Comparison of ENCODE assay signal across 2 cellular contexts in the genomic region with DNA sequence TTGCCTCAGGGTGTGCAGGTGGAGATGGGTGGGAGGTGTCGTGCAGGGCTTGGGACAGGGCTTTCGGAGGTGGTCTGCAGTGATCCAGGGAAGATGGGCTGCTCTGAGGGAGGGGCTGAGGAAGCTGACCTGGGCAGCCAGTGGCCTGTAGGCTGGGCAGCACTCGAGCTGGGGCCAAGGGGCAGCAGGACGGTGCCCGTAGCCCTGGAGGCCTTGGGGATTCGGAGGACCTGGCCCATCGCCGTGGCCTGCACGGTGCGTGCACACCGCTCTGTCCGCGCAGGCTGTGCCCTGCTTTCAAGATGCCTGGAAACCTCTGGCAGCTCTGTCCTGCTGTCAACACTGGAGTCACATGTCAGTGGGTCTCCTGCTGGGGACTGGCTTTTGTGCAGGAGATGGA.
TF ChIP-seq lines count a peak whose summit lies in the region.

No MANE protein-coding gene starts in this region.

TF ChIP-seq in WTC11, 78 proteins besides CTCF, POLR2A, EP300 and RAD21:
- TF ChIP-seq NFATC4 (CRISPR knock-in tag; IDR thresholded peaks at IDR 0.05) (no peak), ZNF396 (CRISPR knock-in tag; IDR thresholded peaks at IDR 0.05; ENCODE audit: borderline replicate concordance) (no peak), ZNF121 (CRISPR knock-in tag; IDR thresholded peaks at IDR 0.05) (no peak), OVOL2 (CRISPR knock-in tag; IDR thresholded peaks at IDR 0.05; ENCODE audit: borderline replicate concordance) (no peak), ZNF317 (CRISPR knock-in tag; IDR thresholded peaks at IDR 0.05; ENCODE audit: borderline replicate concordance, low read depth) (no peak)
- TF ChIP-seq, protein P1, sequence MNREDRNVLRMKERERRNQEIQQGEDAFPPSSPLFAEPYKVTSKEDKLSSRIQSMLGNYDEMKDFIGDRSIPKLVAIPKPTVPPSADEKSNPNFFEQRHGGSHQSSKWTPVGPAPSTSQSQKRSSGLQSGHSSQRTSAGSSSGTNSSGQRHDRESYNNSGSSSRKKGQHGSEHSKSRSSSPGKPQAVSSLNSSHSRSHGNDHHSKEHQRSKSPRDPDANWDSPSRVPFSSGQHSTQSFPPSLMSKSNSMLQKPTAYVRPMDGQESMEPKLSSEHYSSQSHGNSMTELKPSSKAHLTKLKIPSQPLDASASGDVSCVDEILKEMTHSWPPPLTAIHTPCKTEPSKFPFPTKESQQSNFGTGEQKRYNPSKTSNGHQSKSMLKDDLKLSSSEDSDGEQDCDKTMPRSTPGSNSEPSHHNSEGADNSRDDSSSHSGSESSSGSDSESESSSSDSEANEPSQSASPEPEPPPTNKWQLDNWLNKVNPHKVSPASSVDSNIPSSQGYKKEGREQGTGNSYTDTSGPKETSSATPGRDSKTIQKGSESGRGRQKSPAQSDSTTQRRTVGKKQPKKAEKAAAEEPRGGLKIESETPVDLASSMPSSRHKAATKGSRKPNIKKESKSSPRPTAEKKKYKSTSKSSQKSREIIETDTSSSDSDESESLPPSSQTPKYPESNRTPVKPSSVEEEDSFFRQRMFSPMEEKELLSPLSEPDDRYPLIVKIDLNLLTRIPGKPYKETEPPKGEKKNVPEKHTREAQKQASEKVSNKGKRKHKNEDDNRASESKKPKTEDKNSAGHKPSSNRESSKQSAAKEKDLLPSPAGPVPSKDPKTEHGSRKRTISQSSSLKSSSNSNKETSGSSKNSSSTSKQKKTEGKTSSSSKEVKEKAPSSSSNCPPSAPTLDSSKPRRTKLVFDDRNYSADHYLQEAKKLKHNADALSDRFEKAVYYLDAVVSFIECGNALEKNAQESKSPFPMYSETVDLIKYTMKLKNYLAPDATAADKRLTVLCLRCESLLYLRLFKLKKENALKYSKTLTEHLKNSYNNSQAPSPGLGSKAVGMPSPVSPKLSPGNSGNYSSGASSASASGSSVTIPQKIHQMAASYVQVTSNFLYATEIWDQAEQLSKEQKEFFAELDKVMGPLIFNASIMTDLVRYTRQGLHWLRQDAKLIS (CRISPR knock-in tag; IDR thresholded peaks at IDR 0.05; ENCODE audit: borderline replicate concordance) = no peak
- TF ChIP-seq, protein P2, sequence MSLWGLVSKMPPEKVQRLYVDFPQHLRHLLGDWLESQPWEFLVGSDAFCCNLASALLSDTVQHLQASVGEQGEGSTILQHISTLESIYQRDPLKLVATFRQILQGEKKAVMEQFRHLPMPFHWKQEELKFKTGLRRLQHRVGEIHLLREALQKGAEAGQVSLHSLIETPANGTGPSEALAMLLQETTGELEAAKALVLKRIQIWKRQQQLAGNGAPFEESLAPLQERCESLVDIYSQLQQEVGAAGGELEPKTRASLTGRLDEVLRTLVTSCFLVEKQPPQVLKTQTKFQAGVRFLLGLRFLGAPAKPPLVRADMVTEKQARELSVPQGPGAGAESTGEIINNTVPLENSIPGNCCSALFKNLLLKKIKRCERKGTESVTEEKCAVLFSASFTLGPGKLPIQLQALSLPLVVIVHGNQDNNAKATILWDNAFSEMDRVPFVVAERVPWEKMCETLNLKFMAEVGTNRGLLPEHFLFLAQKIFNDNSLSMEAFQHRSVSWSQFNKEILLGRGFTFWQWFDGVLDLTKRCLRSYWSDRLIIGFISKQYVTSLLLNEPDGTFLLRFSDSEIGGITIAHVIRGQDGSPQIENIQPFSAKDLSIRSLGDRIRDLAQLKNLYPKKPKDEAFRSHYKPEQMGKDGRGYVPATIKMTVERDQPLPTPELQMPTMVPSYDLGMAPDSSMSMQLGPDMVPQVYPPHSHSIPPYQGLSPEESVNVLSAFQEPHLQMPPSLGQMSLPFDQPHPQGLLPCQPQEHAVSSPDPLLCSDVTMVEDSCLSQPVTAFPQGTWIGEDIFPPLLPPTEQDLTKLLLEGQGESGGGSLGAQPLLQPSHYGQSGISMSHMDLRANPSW (CRISPR knock-in tag; conservative IDR thresholded peaks at IDR 0.05; ENCODE audit: low read depth) = no peak
- TF ChIP-seq, protein P3, sequence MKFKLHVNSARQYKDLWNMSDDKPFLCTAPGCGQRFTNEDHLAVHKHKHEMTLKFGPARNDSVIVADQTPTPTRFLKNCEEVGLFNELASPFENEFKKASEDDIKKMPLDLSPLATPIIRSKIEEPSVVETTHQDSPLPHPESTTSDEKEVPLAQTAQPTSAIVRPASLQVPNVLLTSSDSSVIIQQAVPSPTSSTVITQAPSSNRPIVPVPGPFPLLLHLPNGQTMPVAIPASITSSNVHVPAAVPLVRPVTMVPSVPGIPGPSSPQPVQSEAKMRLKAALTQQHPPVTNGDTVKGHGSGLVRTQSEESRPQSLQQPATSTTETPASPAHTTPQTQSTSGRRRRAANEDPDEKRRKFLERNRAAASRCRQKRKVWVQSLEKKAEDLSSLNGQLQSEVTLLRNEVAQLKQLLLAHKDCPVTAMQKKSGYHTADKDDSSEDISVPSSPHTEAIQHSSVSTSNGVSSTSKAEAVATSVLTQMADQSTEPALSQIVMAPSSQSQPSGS (CRISPR knock-in tag; IDR thresholded peaks at IDR 0.05; ENCODE audit: borderline replicate concordance, low read depth) = no peak

TF ChIP-seq in HepG2, 621 proteins besides CTCF, POLR2A, EP300 and RAD21:
- TF ChIP-seq, protein P4, sequence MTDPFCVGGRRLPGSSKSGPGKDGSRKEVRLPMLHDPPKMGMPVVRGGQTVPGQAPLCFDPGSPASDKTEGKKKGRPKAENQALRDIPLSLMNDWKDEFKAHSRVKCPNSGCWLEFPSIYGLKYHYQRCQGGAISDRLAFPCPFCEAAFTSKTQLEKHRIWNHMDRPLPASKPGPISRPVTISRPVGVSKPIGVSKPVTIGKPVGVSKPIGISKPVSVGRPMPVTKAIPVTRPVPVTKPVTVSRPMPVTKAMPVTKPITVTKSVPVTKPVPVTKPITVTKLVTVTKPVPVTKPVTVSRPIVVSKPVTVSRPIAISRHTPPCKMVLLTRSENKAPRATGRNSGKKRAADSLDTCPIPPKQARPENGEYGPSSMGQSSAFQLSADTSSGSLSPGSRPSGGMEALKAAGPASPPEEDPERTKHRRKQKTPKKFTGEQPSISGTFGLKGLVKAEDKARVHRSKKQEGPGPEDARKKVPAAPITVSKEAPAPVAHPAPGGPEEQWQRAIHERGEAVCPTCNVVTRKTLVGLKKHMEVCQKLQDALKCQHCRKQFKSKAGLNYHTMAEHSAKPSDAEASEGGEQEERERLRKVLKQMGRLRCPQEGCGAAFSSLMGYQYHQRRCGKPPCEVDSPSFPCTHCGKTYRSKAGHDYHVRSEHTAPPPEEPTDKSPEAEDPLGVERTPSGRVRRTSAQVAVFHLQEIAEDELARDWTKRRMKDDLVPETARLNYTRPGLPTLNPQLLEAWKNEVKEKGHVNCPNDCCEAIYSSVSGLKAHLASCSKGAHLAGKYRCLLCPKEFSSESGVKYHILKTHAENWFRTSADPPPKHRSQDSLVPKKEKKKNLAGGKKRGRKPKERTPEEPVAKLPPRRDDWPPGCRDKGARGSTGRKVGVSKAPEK (CRISPR knock-in tag; IDR thresholded peaks at IDR 0.05; ENCODE audit: borderline replicate concordance) = no peak
- TF ChIP-seq, protein P5, sequence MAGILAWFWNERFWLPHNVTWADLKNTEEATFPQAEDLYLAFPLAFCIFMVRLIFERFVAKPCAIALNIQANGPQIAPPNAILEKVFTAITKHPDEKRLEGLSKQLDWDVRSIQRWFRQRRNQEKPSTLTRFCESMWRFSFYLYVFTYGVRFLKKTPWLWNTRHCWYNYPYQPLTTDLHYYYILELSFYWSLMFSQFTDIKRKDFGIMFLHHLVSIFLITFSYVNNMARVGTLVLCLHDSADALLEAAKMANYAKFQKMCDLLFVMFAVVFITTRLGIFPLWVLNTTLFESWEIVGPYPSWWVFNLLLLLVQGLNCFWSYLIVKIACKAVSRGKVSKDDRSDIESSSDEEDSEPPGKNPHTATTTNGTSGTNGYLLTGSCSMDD (CRISPR knock-in tag; IDR thresholded peaks at IDR 0.05) = no peak
- TF ChIP-seq TMF1 (CRISPR knock-in tag; IDR thresholded peaks at IDR 0.05; ENCODE audit: low read depth) (no peak), MTA1 (CRISPR knock-in tag; IDR thresholded peaks at IDR 0.05; ENCODE audit: borderline replicate concordance) (no peak), HOXD1 (CRISPR knock-in tag; IDR thresholded peaks at IDR 0.05) (no peak), KLF6 (CRISPR knock-in tag; IDR thresholded peaks at IDR 0.05) (no peak), ZNF577 (CRISPR knock-in tag; IDR thresholded peaks at IDR 0.05; ENCODE audit: borderline replicate concordance, low read depth) (no peak), KAT7 (CRISPR knock-in tag; IDR thresholded peaks at IDR 0.05; ENCODE audit: borderline replicate concordance) (no peak), TGIF2 (CRISPR knock-in tag; IDR thresholded peaks at IDR 0.05) (no peak)
- TF ChIP-seq, protein P6, sequence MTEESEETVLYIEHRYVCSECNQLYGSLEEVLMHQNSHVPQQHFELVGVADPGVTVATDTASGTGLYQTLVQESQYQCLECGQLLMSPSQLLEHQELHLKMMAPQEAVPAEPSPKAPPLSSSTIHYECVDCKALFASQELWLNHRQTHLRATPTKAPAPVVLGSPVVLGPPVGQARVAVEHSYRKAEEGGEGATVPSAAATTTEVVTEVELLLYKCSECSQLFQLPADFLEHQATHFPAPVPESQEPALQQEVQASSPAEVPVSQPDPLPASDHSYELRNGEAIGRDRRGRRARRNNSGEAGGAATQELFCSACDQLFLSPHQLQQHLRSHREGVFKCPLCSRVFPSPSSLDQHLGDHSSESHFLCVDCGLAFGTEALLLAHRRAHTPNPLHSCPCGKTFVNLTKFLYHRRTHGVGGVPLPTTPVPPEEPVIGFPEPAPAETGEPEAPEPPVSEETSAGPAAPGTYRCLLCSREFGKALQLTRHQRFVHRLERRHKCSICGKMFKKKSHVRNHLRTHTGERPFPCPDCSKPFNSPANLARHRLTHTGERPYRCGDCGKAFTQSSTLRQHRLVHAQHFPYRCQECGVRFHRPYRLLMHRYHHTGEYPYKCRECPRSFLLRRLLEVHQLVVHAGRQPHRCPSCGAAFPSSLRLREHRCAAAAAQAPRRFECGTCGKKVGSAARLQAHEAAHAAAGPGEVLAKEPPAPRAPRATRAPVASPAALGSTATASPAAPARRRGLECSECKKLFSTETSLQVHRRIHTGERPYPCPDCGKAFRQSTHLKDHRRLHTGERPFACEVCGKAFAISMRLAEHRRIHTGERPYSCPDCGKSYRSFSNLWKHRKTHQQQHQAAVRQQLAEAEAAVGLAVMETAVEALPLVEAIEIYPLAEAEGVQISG (CRISPR knock-in tag; IDR thresholded peaks at IDR 0.05) = no peak
- TF ChIP-seq, protein P7, sequence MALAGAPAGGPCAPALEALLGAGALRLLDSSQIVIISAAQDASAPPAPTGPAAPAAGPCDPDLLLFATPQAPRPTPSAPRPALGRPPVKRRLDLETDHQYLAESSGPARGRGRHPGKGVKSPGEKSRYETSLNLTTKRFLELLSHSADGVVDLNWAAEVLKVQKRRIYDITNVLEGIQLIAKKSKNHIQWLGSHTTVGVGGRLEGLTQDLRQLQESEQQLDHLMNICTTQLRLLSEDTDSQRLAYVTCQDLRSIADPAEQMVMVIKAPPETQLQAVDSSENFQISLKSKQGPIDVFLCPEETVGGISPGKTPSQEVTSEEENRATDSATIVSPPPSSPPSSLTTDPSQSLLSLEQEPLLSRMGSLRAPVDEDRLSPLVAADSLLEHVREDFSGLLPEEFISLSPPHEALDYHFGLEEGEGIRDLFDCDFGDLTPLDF (CRISPR knock-in tag; IDR thresholded peaks at IDR 0.05) = no peak
- TF ChIP-seq, protein P8, sequence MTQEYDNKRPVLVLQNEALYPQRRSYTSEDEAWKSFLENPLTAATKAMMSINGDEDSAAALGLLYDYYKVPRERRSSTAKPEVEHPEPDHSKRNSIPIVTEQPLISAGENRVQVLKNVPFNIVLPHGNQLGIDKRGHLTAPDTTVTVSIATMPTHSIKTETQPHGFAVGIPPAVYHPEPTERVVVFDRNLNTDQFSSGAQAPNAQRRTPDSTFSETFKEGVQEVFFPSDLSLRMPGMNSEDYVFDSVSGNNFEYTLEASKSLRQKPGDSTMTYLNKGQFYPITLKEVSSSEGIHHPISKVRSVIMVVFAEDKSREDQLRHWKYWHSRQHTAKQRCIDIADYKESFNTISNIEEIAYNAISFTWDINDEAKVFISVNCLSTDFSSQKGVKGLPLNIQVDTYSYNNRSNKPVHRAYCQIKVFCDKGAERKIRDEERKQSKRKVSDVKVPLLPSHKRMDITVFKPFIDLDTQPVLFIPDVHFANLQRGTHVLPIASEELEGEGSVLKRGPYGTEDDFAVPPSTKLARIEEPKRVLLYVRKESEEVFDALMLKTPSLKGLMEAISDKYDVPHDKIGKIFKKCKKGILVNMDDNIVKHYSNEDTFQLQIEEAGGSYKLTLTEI (CRISPR knock-in tag; conservative IDR thresholded peaks at IDR 0.05) = no peak
